ENCODE assay signal across 19 cellular contexts in genomic region chr14:76928301-76928700, GRCh38.
DNase-seq lines count a peak whose midpoint lies in the region; ATAC-seq, FAIRE-seq and TF ChIP-seq lines count a peak whose summit lies in the region.
"Had no signal": no experiment of that assay in that cellular context is flagged by ENCODE, and none has a peak within 500 bp of the region (broad histone marks: within the 10 kb centered on the region; RNA-seq: fewer than 3 reads in every experiment).

No MANE protein-coding gene starts in this region.

- H4K20me1 ChIP-seq in BLaER1 treated with 17β-estradiol and CSF1 and Interleukin-3, amounts not matched to agents 10 nM and 100 nM = peaks cover 0 to 12% (median 0%) of the 10 kb centered on the region in 11 experiments; a peak in 2 of 22 replicates

- no peak for TF ChIP-seq CTCF in cardiac fibroblast (IDR thresholded peaks at IDR 0.05; ENCODE audit: low read depth, low read length)
- no peak for TF ChIP-seq CTCF in neural crest cell (conservative IDR thresholded peaks at IDR 0.05)

- H3K36me3 ChIP-seq in BLaER1 treated with 17β-estradiol and CSF1 and Interleukin-3, amounts not matched to agents 10 nM and 100 nM = no peaks in the 10 kb centered on the region
- H3K36me3 ChIP-seq: BE2C, stomach had no signal

- peak overlapping the region in 7 of 11 experiments; percentile 88 to 94 (median 91); a peak in 16 of 22 replicates for H3K27ac ChIP-seq in BLaER1 treated with 17β-estradiol and CSF1 and Interleukin-3, amounts not matched to agents 10 nM and 100 nM
- H3K27ac ChIP-seq: stomach had no signal

- H3K36me3 Mint-ChIP-seq in neural crest cell (ENCODE audit: low read depth) = no peaks in the 10 kb centered on the region
- H3K36me3 Mint-ChIP-seq: activated naive CD8-positive, alpha-beta T cell had no signal

- H3K9me3 ChIP-seq in BLaER1 treated with 17β-estradiol and CSF1 and Interleukin-3, amounts not matched to agents 10 nM and 100 nM (replicated peaks in 1 of 11) = no peaks in the 10 kb centered on the region
- H3K9me3 ChIP-seq: BE2C, mucosa of descending colon, stomach had no signal

- H3K27me3 ChIP-seq in BLaER1 treated with 17β-estradiol and CSF1 and Interleukin-3, amounts not matched to agents 10 nM and 100 nM = no peaks in the 10 kb centered on the region
- H3K27me3 ChIP-seq: BE2C, stomach had no signal

- no peak overlapping the region; a peak in 2 of 20 replicates for H3K4me3 ChIP-seq in BLaER1 treated with 17β-estradiol and CSF1 and Interleukin-3, amounts not matched to agents 10 nM and 100 nM
- no peak overlapping the region for H3K4me3 ChIP-seq in cardiac fibroblast (replicated peaks in 1 of 2; ENCODE audit: low read depth in 2 of 2, low read length in 2 of 2)
- H3K4me3 ChIP-seq: mucosa of descending colon, stomach had no signal

- no peaks in the 10 kb centered on the region for H3K9me3 Mint-ChIP-seq in neural crest cell
- H3K9me3 Mint-ChIP-seq: central memory CD8-positive, alpha-beta T cell had no signal

- H3K4me1 ChIP-seq in BLaER1 treated with 17β-estradiol and CSF1 and Interleukin-3, amounts not matched to agents 10 nM and 100 nM = peaks cover 96 to 100% (median 98%) of the 10 kb centered on the region in 10 experiments

- DNase-seq in GM18507 (ENCODE audit: extremely low spot score, insufficient read length, low read depth) (no peak), cardiac fibroblast (ENCODE audit: low read depth in 2 of 2) (peak; percentile 37 to 41), neural crest cell (ENCODE audit: low read depth, low spot score) (no peak), LoVo (ENCODE audit: low spot score) (no peak), DMS153 treated with DMSO at 0.1 percent for 48 hours (lab: John Stamatoyannopoulos, UW; ENCODE audit: unreplicated experiment) (no peak)
- DNase-seq in activated T-cell treated with anti-CD3 and anti-CD28 coated beads, Interleukin-2, amount 50 U/mL, for 48 hours = no peak
- DNase-seq: BE2C; erythroblast; kidney; mucosa of descending colon; NCI-H1436; NCI-H510A; stimulated activated CD4-positive, alpha-beta T cell treated with anti-CD3 and anti-CD28 coated beads, Interleukin-15, amount 100 ng/mL, for 24 hours; stomach had no signal

- peak overlapping the region; percentile 85 to 99 (median 94) for H3K4me2 ChIP-seq in BLaER1 treated with 17β-estradiol and CSF1 and Interleukin-3, amounts not matched to agents 10 nM and 100 nM

- H3K27ac Mint-ChIP-seq in neural crest cell (ENCODE audit: unreplicated experiment) = peak overlapping the region; percentile 76
- H3K27ac Mint-ChIP-seq: activated naive CD8-positive, alpha-beta T cell had no signal

- peak; percentile 35 for FAIRE-seq in GM18507 (lab: Jason Lieb, UNC)
- FAIRE-seq: kidney had no signal

- no peak overlapping the region for H3K4me3 Mint-ChIP-seq in neural crest cell
- H3K4me3 Mint-ChIP-seq: activated naive CD8-positive, alpha-beta T cell; central memory CD8-positive, alpha-beta T cell had no signal

- no peak for ATAC-seq in GM21526 (IDR thresholded peaks at IDR 0.05; ENCODE audit: low FRiP score, unreplicated experiment)
- ATAC-seq: HCT116, mucosa of descending colon had no signal

- H3K9ac ChIP-seq in BLaER1 treated with 17β-estradiol and CSF1 and Interleukin-3, amounts not matched to agents 10 nM and 100 nM = peak overlapping the region in 9 of 11 experiments; percentile 1 to 60 (median 23); a peak in 11 of 22 replicates

- peaks cover 72% of the 10 kb centered on the region for H3K4me1 Mint-ChIP-seq in neural crest cell

- H3K27me3 Mint-ChIP-seq in neural crest cell (ENCODE audit: low read depth) = no peaks in the 10 kb centered on the region
- H3K27me3 Mint-ChIP-seq: activated naive CD8-positive, alpha-beta T cell; central memory CD8-positive, alpha-beta T cell had no signal

Comparison
In these comparisons a context has a peak if more than half of its experiments do, and no peak if none do; other contexts are left out.
1. DNase-seq: peak in cardiac fibroblast (2 of 2); none in GM18507 (single experiment), neural crest cell (single experiment), activated T-cell treated with anti-CD3 and anti-CD28 coated beads, Interleukin-2, amount 50 U/mL, for 48 hours (0 of 2), LoVo (single experiment) and DMS153 treated with DMSO at 0.1 percent for 48 hours (single experiment).